Comparison of ENCODE assay signal across 21 cellular contexts in the genomic region with DNA sequence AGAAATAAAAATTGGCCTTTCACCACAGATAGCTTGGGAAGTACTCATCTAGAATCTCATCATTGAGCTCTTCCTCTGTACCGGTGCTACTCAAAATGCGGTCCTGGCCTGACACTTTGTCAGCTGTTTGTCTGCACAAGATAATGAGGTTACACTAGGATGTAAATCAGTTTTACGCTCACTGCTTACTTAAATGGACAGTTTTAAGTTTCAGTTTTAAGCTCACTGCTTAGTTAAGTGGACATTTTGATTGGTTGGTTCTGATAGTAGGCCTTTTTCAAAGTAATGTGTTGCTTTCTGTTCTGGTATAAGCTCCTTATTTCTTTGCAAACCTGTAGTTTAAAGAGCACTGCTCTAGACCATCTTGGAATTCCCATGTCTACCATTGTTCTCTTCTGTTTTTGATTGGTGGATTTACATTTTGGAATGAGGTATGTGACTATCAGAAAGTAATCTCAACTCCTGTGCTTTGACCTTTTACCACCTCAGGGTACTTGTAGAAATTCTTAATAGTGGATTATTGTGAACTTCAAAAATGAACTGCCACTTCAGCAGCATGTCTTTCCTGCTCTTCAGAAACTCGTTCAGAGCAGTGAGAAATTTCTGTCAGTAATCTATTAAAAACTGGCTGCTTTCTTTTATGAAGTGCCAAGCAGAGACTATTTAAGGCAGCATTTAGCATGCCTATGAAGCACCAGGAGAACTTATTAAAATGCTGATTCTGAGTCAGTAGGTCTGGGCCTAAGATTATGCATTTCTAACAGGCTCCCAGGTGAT. TPM values are rescaled to one million over a fixed set of nuclear protein-coding genes. Genes with fewer than 3 reads are reported as not detected.
DNase-seq lines count a peak whose midpoint lies in the region; ATAC-seq, FAIRE-seq and TF ChIP-seq lines count a peak whose summit lies in the region.
"Had no signal": no experiment of that assay in that cellular context is flagged by ENCODE, and none has a peak within 500 bp of the region (broad histone marks: within the 10 kb centered on the region; RNA-seq: fewer than 3 reads in every experiment).

No MANE protein-coding gene starts in this region.

- BruUV-seq in IMR-90 (replicated peaks; lab: Mats Ljungman, UMichigan): no TSS peak

- no peak overlapping the region for H3K9ac ChIP-seq in IMR-90 (ENCODE audit: low read depth, low read length)

- H2AFZ ChIP-seq in IMR-90 (replicated peaks; ENCODE audit: low read length, poor library complexity): no peak overlapping the region

- no peak overlapping the region for H3K56ac ChIP-seq in IMR-90 (ENCODE audit: extremely low read depth, insufficient read depth, low read length)

- H2AK9ac ChIP-seq in IMR-90 (replicated peaks; ENCODE audit: low read depth, low read length, poor library complexity): no peak overlapping the region

- H2BK15ac ChIP-seq in IMR-90 (ENCODE audit: low read depth, low read length): no peak overlapping the region

- H3K14ac ChIP-seq in IMR-90 (replicated peaks; ENCODE audit: low read depth, low read length): no peak overlapping the region

- H3K27me3 Mint-ChIP-seq in CD4-positive, alpha-beta T cell: no peaks in the 10 kb centered on the region
- H3K27me3 Mint-ChIP-seq in effector memory CD8-positive, alpha-beta T cell: no peaks in the 10 kb centered on the region
- H3K27me3 Mint-ChIP-seq in natural killer cell treated with Interleukin-12 subunit alpha and Interleukin-12 subunit beta and Interleukin-15 and Interleukin-18, amount 100 ng/mL, for 72 hours: no peaks in the 10 kb centered on the region

- no peak overlapping the region for H2BK20ac ChIP-seq in IMR-90 (ENCODE audit: low read depth, low read length)

- H3K79me1 ChIP-seq in IMR-90 (ENCODE audit: low read depth in 1 of 2, low read length in 2 of 2): peaks cover 0 to 4% of the 10 kb centered on the region in 2 experiments; a peak in 1 of 4 replicates

- no peaks in the 10 kb centered on the region for H3K9me3 Mint-ChIP-seq in CD4-positive, alpha-beta T cell
- H3K9me3 Mint-ChIP-seq in effector memory CD8-positive, alpha-beta T cell: no peaks in the 10 kb centered on the region
- no peaks in the 10 kb centered on the region for H3K9me3 Mint-ChIP-seq in natural killer cell treated with Interleukin-12 subunit alpha and Interleukin-12 subunit beta and Interleukin-15 and Interleukin-18, amount 100 ng/mL, for 72 hours

- no peak for FAIRE-seq in RCC 7860 (lab: Jason Lieb, UNC)
- FAIRE-seq: colon had no signal

- no peaks in the 10 kb centered on the region for H3K9me3 ChIP-seq in CD4-positive, alpha-beta T cell (ENCODE audit: control insufficient read depth, low read length)
- H3K9me3 ChIP-seq in IMR-90 (ENCODE audit: control insufficient read depth, insufficient read depth, low read length) (no peaks in the 10 kb centered on the region), thyroid gland (no peaks in the 10 kb centered on the region)
- H3K9me3 ChIP-seq: gastroesophageal sphincter, HAP-1, psoas muscle, upper lobe of left lung had no signal

- H2AK5ac ChIP-seq in IMR-90 (ENCODE audit: low read depth, low read length): no peak overlapping the region

- dilution Hi-C loops in IMR-90 (cut with HindIII; ENCODE audit: low sequenced_read_pairs, unreplicated experiment): no loop called here

- H2BK120ac ChIP-seq in IMR-90 (ENCODE audit: low read depth, low read length): no peak overlapping the region

- H3K23ac ChIP-seq in IMR-90 (ENCODE audit: low read depth, low read length): no peak overlapping the region

- POLR2A ChIA-PET in CD4-positive, alpha-beta T cell (lab: Charles Lee): interaction anchor here (1.1 to 1.7 kb wide), 2 partner anchors 36 to 55 kb away, joined by 3 to 6 read pairs; a partner anchor contains a TSS
- POLR2A ChIA-PET in IMR-90 (lab: Charles Lee; ENCODE audit: unreplicated experiment): no interaction called here

- H2BK5ac ChIP-seq in IMR-90 (ENCODE audit: low read depth, low read length, poor library complexity, severe bottlenecking): no peak overlapping the region

- CTCF ChIA-PET in CD4-positive, alpha-beta T cell (lab: Charles Lee): interaction anchor here (1.2 kb wide), 1 partner anchor 55 kb away, joined by 3 read pairs; a partner anchor contains a TSS
- CTCF ChIA-PET in IMR-90 (lab: Yijun Ruan, JAX): no interaction called here

- H3K4me2 ChIP-seq in IMR-90 (ENCODE audit: low read depth, low read length): peak overlapping the region; percentile 41; the same call in 1 of the 2 replicates

- no peak for TF ChIP-seq POLR2A in IMR-90 (IDR thresholded peaks at IDR 0.05; ENCODE audit: low read depth, low read length)
- TF ChIP-seq POLR2A in thyroid gland (IDR thresholded peaks at IDR 0.05): no peak

- H3K27ac ChIP-seq in CD4-positive, alpha-beta T cell (ENCODE audit: low read depth, low read length): no peak overlapping the region
- H3K27ac ChIP-seq in IMR-90 (ENCODE audit: insufficient read depth, low read length): no peak overlapping the region
- H3K27ac ChIP-seq in thyroid gland: no peak overlapping the region
- H3K27ac ChIP-seq: epithelial cell of prostate, gastroesophageal sphincter, psoas muscle, upper lobe of left lung had no signal

- no CpG with 5 or more reads among the region's 4 CpGs for WGBS in IMR-90 (ENCODE audit: extremely low coverage in 2 of 2, insufficient read length in 1 of 2), 2 experiments
- 83 to 85% methylated on average over 4 of the region's 4 CpGs for WGBS in thyroid gland, 2 donors

- TF ChIP-seq CTCF in CD4-positive, alpha-beta T cell (IDR thresholded peaks at IDR 0.05): no peak
- TF ChIP-seq CTCF in IMR-90 (conservative IDR thresholded peaks at IDR 0.05; ENCODE audit: low read depth, low read length) (no peak), thyroid gland (IDR thresholded peaks at IDR 0.05) (no peak)

- H3K4me1 Mint-ChIP-seq in CD4-positive, alpha-beta T cell (ENCODE audit: low read depth): peaks cover 64% of the 10 kb centered on the region
- H3K4me1 Mint-ChIP-seq in effector memory CD8-positive, alpha-beta T cell (ENCODE audit: low read depth in 2 of 2): peaks cover 14 to 39% of the 10 kb centered on the region in 2 donors
- peaks cover 13 to 19% of the 10 kb centered on the region in 2 donors for H3K4me1 Mint-ChIP-seq in natural killer cell treated with Interleukin-12 subunit alpha and Interleukin-12 subunit beta and Interleukin-15 and Interleukin-18, amount 100 ng/mL, for 72 hours (ENCODE audit: low read depth in 2 of 2)

- H3K36me3 ChIP-seq in IMR-90 (ENCODE audit: control insufficient read depth, insufficient read depth, low read length) (no peaks in the 10 kb centered on the region), thyroid gland (no peaks in the 10 kb centered on the region)
- H3K36me3 ChIP-seq: HAP-1 had no signal

- intact Hi-C loops in CD4-positive, alpha-beta T cell (cut with DNase I, micrococcal nuclease): no loop called here
- intact Hi-C loops in IMR-90 (cut with micrococcal nuclease): loop anchor here (5.0 kb wide), 1 partner anchor 55 kb away; a partner anchor contains a TSS
- intact Hi-C loops in thyroid gland (cut with DNase I): no loop called here

- H3K18ac ChIP-seq in IMR-90 (ENCODE audit: low read depth, low read length): no peak overlapping the region

- no peaks in the 10 kb centered on the region for H3K4me1 ChIP-seq in IMR-90 (ENCODE audit: control insufficient read depth, insufficient read depth, low read length)
- H3K4me1 ChIP-seq in thyroid gland: peaks cover 0 to 8% of the 10 kb centered on the region in 2 donors
- H3K4me1 ChIP-seq: HAP-1, psoas muscle, upper lobe of left lung had no signal

- peaks cover 85% of the 10 kb centered on the region for H3K36me3 Mint-ChIP-seq in CD4-positive, alpha-beta T cell (ENCODE audit: low read depth)
- peaks cover 30% of the 10 kb centered on the region for H3K36me3 Mint-ChIP-seq in effector memory CD8-positive, alpha-beta T cell (ENCODE audit: insufficient read depth)
- H3K36me3 Mint-ChIP-seq in natural killer cell treated with Interleukin-12 subunit alpha and Interleukin-12 subunit beta and Interleukin-15 and Interleukin-18, amount 100 ng/mL, for 72 hours: peaks cover 19% of the 10 kb centered on the region

- no peak overlapping the region for H4K5ac ChIP-seq in IMR-90 (ENCODE audit: low read depth, low read length)

- no peaks in the 10 kb centered on the region for H3K9me1 ChIP-seq in IMR-90 (ENCODE audit: insufficient read depth, low read length)

- no peak for DNase-seq in CD4-positive, alpha-beta T cell
- no peak for DNase-seq in IMR-90
- DNase-seq in effector memory CD8-positive, alpha-beta T cell: no peak
- DNase-seq in natural killer cell treated with Interleukin-12 subunit alpha and Interleukin-12 subunit beta and Interleukin-15 and Interleukin-18, amount 100 ng/mL, for 72 hours (ENCODE audit: low spot score): no peak
- no peak for DNase-seq in thyroid gland
- no peak for DNase-seq in NCI-H1694 treated with DMSO at 0.1 percent for 48 hours (lab: John Stamatoyannopoulos, UW)
- no peak for DNase-seq in RCC 7860 (ENCODE audit: low spot score)
- DNase-seq: activated effector memory CD4-positive, alpha-beta T cell treated with anti-CD3 and anti-CD28 coated beads, Interleukin-2, amount 50 U/mL, for 16 hours; aorta; DMS53; left ventricle myocardium superior; NCI-H1694; psoas muscle; SHP77 treated with DMSO at 0.1 percent for 48 hours; stimulated activated naive CD4-positive, alpha-beta T cell treated with Interleukin-2 at 50 U/mL for 16 hours; upper lobe of left lung had no signal

- H4K91ac ChIP-seq in IMR-90 (ENCODE audit: insufficient read depth, low read depth, low read length): no peak overlapping the region

- no peak for ATAC-seq in CD4-positive, alpha-beta T cell (ENCODE audit: poor library complexity)
- ATAC-seq in IMR-90 (ENCODE audit: low read depth) (no peak), HG03571 (IDR thresholded peaks at IDR 0.05; ENCODE audit: unreplicated experiment) (no peak)
- peak; percentile 37 for ATAC-seq in effector memory CD8-positive, alpha-beta T cell (replicated peaks)
- peak; percentile 90 to 92 for ATAC-seq in natural killer cell treated with Interleukin-12 subunit alpha and Interleukin-12 subunit beta and Interleukin-15 and Interleukin-18, amount 100 ng/mL, for 72 hours
- ATAC-seq: gastroesophageal sphincter, left ventricle myocardium superior, psoas muscle had no signal

- no peaks in the 10 kb centered on the region for H4K20me1 ChIP-seq in IMR-90 (ENCODE audit: insufficient read depth, low read length)

- TF ChIP-seq RAD21 in IMR-90 (IDR thresholded peaks at IDR 0.05; ENCODE audit: low read length): no peak

- H3K4me3 ChIP-seq in IMR-90 (ENCODE audit: insufficient read depth, low read depth, low read length) (no peak overlapping the region), thyroid gland (replicated peaks in 1 of 3) (no peak overlapping the region)
- H3K4me3 ChIP-seq: gastroesophageal sphincter, HAP-1, psoas muscle, upper lobe of left lung had no signal

- no peak overlapping the region for H3K4me3 Mint-ChIP-seq in CD4-positive, alpha-beta T cell
- no peak overlapping the region for H3K4me3 Mint-ChIP-seq in effector memory CD8-positive, alpha-beta T cell
- peak overlapping the region; percentile 24 for H3K4me3 Mint-ChIP-seq in natural killer cell treated with Interleukin-12 subunit alpha and Interleukin-12 subunit beta and Interleukin-15 and Interleukin-18, amount 100 ng/mL, for 72 hours

- H3K4ac ChIP-seq in IMR-90 (ENCODE audit: low read depth, low read length): no peak overlapping the region

- H3K27ac Mint-ChIP-seq in CD4-positive, alpha-beta T cell: peak overlapping the region; percentile 40
- peak overlapping the region in 1 of 2 donors; percentile 87 for H3K27ac Mint-ChIP-seq in effector memory CD8-positive, alpha-beta T cell
- peak overlapping the region; percentile 66 to 90 for H3K27ac Mint-ChIP-seq in natural killer cell treated with Interleukin-12 subunit alpha and Interleukin-12 subunit beta and Interleukin-15 and Interleukin-18, amount 100 ng/mL, for 72 hours

- H3K27me3 ChIP-seq in CD4-positive, alpha-beta T cell (ENCODE audit: control insufficient read depth, insufficient read depth, low read length): no peaks in the 10 kb centered on the region
- H3K27me3 ChIP-seq in IMR-90 (ENCODE audit: control insufficient read depth, insufficient read depth, low read length) (no peaks in the 10 kb centered on the region), thyroid gland (no peaks in the 10 kb centered on the region)
- H3K27me3 ChIP-seq: gastroesophageal sphincter, upper lobe of left lung had no signal

- H4K8ac ChIP-seq in IMR-90 (ENCODE audit: low read depth in 2 of 2, low read length in 2 of 2): no peak overlapping the region

- in situ Hi-C loops in IMR-90 (cut with MboI; ENCODE audit: low sequenced_read_pairs): no loop called here

RNA-seq across cellular contexts. Expression of a gene that starts 55.0 kb away (rescaled TPM):
- total RNA-seq in CD4-positive, alpha-beta T cell: 10 to 100 TPM; 49.4 to 51.9 TPM
- total RNA-seq in IMR-90 (2012; rRNA removed): 12.2 and 23.1 TPM in 2 replicates
- 9.9 and 11.6 TPM in 2 replicates for polyA plus RNA-seq in IMR-90 (2012; rRNA removed)
- 8.5 and 15.2 TPM in 2 replicates for polyA plus RNA-seq in IMR-90 (2012; cell fraction: cytosol; rRNA removed)
- 1.8 and 6.6 TPM in 2 replicates for polyA plus RNA-seq in IMR-90 (2012; cell fraction: nucleus; rRNA removed; ENCODE audit: low replicate concordance)
- 10 to 100 TPM; 30.7 to 49.3 TPM for total RNA-seq in natural killer cell treated with Interleukin-12 subunit alpha and Interleukin-12 subunit beta and Interleukin-15 and Interleukin-18, amount 100 ng/mL, for 72 hours
- total RNA-seq in thyroid gland: 10 to 100 TPM; 42.9 to 99.9 (median 54.6) TPM

Comparison
In these comparisons a context has a peak if more than half of its experiments do, and no peak if none do; other contexts are left out.
1. ATAC-seq: peak in effector memory CD8-positive, alpha-beta T cell (single experiment) and natural killer cell treated with Interleukin-12 subunit alpha and Interleukin-12 subunit beta and Interleukin-15 and Interleukin-18, amount 100 ng/mL, for 72 hours (2 of 2); none in CD4-positive, alpha-beta T cell (single experiment), IMR-90 (single experiment) and HG03571 (single experiment).